Comparison of ENCODE assay signal across 15 cellular contexts in the genomic region with DNA sequence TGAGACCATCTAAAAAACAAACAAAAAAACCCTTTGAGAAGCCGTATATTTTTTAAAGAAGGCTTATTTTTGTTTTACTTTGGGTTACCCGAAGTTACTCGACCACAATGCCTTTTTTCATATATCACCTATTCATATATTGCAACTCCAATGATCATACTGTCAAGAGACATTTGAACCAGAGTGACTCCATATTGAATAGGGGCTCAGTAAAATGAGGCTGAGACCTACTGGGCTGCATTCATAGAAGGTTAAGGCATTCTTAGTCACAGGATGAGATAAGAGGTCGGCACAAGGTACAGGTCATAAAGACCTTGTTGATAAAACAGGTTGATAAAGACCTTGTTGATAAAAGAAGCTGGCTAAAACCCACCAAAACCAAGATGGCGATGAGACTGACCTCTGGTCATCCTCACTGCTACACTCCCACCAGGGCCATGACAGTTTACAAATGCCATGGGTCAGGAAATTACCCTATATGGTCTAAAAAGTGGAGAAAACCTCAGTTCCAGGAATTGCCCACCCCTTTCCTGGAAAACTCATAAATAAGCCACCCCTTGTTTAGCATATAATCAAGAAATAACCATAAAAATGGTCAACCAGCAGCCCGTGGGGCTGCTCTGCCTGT. TPM values are rescaled to one million over a fixed set of nuclear protein-coding genes. Genes with fewer than 3 reads are reported as not detected.
"Had no signal": no experiment of that assay in that cellular context is flagged by ENCODE, and none has a peak within 500 bp of the region (broad histone marks: within the 10 kb centered on the region; RNA-seq: fewer than 3 reads in every experiment).

No MANE protein-coding gene starts in this region.

- H3K36me3 Mint-ChIP-seq: activated naive CD4-positive, alpha-beta T cell treated with anti-CD3 and anti-CD28 coated beads, Interleukin-2, amount 10 ng/mL, durations not matched to agents 7 days and 5 days; activated naive CD8-positive, alpha-beta T cell treated with anti-CD3 and anti-CD28 coated beads for 36 hours had no signal

- H3K27me3 Mint-ChIP-seq: activated naive CD4-positive, alpha-beta T cell treated with anti-CD3 and anti-CD28 coated beads, Interleukin-2, amount 10 ng/mL, durations not matched to agents 7 days and 5 days had no signal

- H3K9me3 Mint-ChIP-seq: activated CD8-positive, alpha-beta T cell treated with anti-CD3 and anti-CD28 coated beads for 36 hours; activated naive CD4-positive, alpha-beta T cell treated with anti-CD3 and anti-CD28 coated beads, Interleukin-2, amount 10 ng/mL, durations not matched to agents 7 days and 5 days; activated naive CD8-positive, alpha-beta T cell treated with anti-CD3 and anti-CD28 coated beads for 36 hours; activated T-cell treated with anti-CD3 and anti-CD28 coated beads, Interleukin-2, amount 50 U/mL, for 72 hours; activated T-helper 2 cell treated with anti-CD3 and anti-CD28 coated beads, Interferon-gamma antibody, Interleukin-2, Interleukin-4, amounts not matched to agents 10 μg/mL and 5 μg/mL and 100 μg/mL, durations not matched to agents 14 hours and 24 hours and 36 hours; T-helper 1 cell treated with Interleukin-12 subunit alpha and Interleukin-12 subunit beta and Interleukin-4 antibody, amounts not matched to agents 30 μg/mL and 1 μg/mL, for 36 hours had no signal

- H3K27me3 ChIP-seq: brain microvascular endothelial cell had no signal

- DNase-seq: activated CD4-positive, alpha-beta T cell treated with anti-CD3 and anti-CD28 coated beads for 4 hours; activated CD8-positive, alpha-beta memory T cell treated with anti-CD3 and anti-CD28 coated beads, Interleukin-2, amount 50 U/mL, for 4 hours; activated CD8-positive, alpha-beta T cell treated with anti-CD3 and anti-CD28 coated beads for 36 hours; activated gamma-delta T cell treated with Interleukin-2 at 50 U/mL for 16 hours; activated naive CD4-positive, alpha-beta T cell treated with anti-CD3 and anti-CD28 coated beads, Interleukin-2, amount 10 ng/mL, durations not matched to agents 7 days and 5 days; activated naive CD8-positive, alpha-beta T cell treated with anti-CD3 and anti-CD28 coated beads for 36 hours; activated T-cell treated with anti-CD3 and anti-CD28 coated beads, Interleukin-2, amount 50 U/mL, for 72 hours; brain microvascular endothelial cell; NCI-H1092; NCI-H187; SHP77 treated with DMSO at 0.1 percent for 48 hours had no signal

- H3K4me1 Mint-ChIP-seq: activated naive CD4-positive, alpha-beta T cell treated with anti-CD3 and anti-CD28 coated beads, Interleukin-2, amount 10 ng/mL, durations not matched to agents 7 days and 5 days; activated naive CD8-positive, alpha-beta T cell treated with anti-CD3 and anti-CD28 coated beads for 36 hours had no signal

- H3K27ac Mint-ChIP-seq: activated CD8-positive, alpha-beta T cell treated with anti-CD3 and anti-CD28 coated beads for 36 hours; activated naive CD4-positive, alpha-beta T cell treated with anti-CD3 and anti-CD28 coated beads, Interleukin-2, amount 10 ng/mL, durations not matched to agents 7 days and 5 days; activated naive CD8-positive, alpha-beta T cell treated with anti-CD3 and anti-CD28 coated beads for 36 hours; activated T-cell treated with anti-CD3 and anti-CD28 coated beads, Interleukin-2, amount 50 U/mL, for 72 hours; activated T-helper 2 cell treated with anti-CD3 and anti-CD28 coated beads, Interferon-gamma antibody, Interleukin-2, Interleukin-4, amounts not matched to agents 10 μg/mL and 5 μg/mL and 100 μg/mL, durations not matched to agents 14 hours and 24 hours and 36 hours; T-helper 1 cell treated with Interleukin-12 subunit alpha and Interleukin-12 subunit beta and Interleukin-4 antibody, amounts not matched to agents 30 μg/mL and 1 μg/mL, for 36 hours had no signal

- H3K27ac ChIP-seq: brain microvascular endothelial cell had no signal

- ATAC-seq: activated CD4-positive, CD25-positive, alpha-beta regulatory T cell treated with anti-CD3 and anti-CD28 coated beads, Interleukin-2, amount 50 U/mL, for 24 hours; activated CD8-positive, alpha-beta T cell treated with anti-CD3 and anti-CD28 coated beads for 36 hours; activated T-cell treated with anti-CD3 and anti-CD28 coated beads, Interleukin-2, amount 50 U/mL, for 72 hours had no signal

- H3K36me3 ChIP-seq: brain microvascular endothelial cell had no signal

- H3K4me3 Mint-ChIP-seq: activated CD8-positive, alpha-beta T cell treated with anti-CD3 and anti-CD28 coated beads for 36 hours; activated naive CD4-positive, alpha-beta T cell treated with anti-CD3 and anti-CD28 coated beads, Interleukin-2, amount 10 ng/mL, durations not matched to agents 7 days and 5 days; activated naive CD8-positive, alpha-beta T cell treated with anti-CD3 and anti-CD28 coated beads for 36 hours; activated T-cell treated with anti-CD3 and anti-CD28 coated beads, Interleukin-2, amount 50 U/mL, for 72 hours; T-helper 1 cell treated with Interleukin-12 subunit alpha and Interleukin-12 subunit beta and Interleukin-4 antibody, amounts not matched to agents 30 μg/mL and 1 μg/mL, for 36 hours had no signal

RNA-seq across cellular contexts. Expression of gene PKP2, which starts 50.0 kb away (rescaled TPM):
- total RNA-seq: activated T-helper 2 cell treated with anti-CD3 and anti-CD28 coated beads, Interferon-gamma antibody, Interleukin-2, Interleukin-4, amounts not matched to agents 10 μg/mL and 5 μg/mL and 100 μg/mL, durations not matched to agents 14 hours and 24 hours and 36 hours; SK-MEL-5 had no signal
